Comparison of ENCODE assay signal across 16 cellular contexts in the genomic region with DNA sequence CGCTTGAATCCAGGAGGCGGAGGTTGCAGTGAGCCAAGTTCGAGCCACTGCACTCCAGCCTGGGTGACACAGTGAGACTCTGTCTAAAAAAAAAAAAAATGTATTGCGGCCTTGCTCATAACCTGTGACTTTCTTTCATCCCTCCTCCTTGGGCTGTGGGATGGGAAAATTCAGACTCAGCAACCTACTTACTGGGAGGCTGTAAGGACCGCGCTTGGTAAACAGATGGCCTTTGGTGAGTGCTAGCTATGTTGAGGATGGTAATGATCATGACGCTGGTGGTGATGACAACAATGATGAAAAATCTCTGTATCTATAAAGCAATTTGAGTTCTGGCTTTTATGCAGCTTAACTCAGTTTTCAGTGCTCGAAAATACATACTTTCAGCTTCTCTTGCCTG.
"Had no signal": no experiment of that assay in that cellular context is flagged by ENCODE, and none has a peak within 500 bp of the region (broad histone marks: within the 10 kb centered on the region; RNA-seq: fewer than 3 reads in every experiment).

No MANE protein-coding gene starts in this region.

- H3K4me3 ChIP-seq: lung, ovary, tibial nerve, vagina had no signal

- H3K9me3 ChIP-seq: ovary, tibial nerve, vagina had no signal

- H3K27me3 Mint-ChIP-seq: dendritic cell treated with granulocyte-macrophage colony-stimulating factor and Interleukin-4, amounts not matched to agents 40 ng/mL and 50 ng/mL, for 4 days had no signal

- H3K9me3 Mint-ChIP-seq: dendritic cell treated with granulocyte-macrophage colony-stimulating factor and Interleukin-4, amounts not matched to agents 40 ng/mL and 50 ng/mL, for 4 days; endodermal cell; immature natural killer cell; nephron progenitor cell had no signal

- ATAC-seq: left colon had no signal

- H3K27ac Mint-ChIP-seq: dendritic cell treated with granulocyte-macrophage colony-stimulating factor and Interleukin-4, amounts not matched to agents 40 ng/mL and 50 ng/mL, for 4 days; endodermal cell; nephron progenitor cell had no signal

- H3K27ac ChIP-seq: brain microvascular endothelial cell, ovary, tibial nerve, vagina had no signal

- H3K4me3 Mint-ChIP-seq: dendritic cell treated with granulocyte-macrophage colony-stimulating factor and Interleukin-4, amounts not matched to agents 40 ng/mL and 50 ng/mL, for 4 days; endodermal cell; immature natural killer cell; nephron progenitor cell had no signal

- H3K36me3 ChIP-seq: ovary had no signal

- H3K27me3 ChIP-seq: brain microvascular endothelial cell, ovary, tibial nerve, vagina had no signal

- H3K4me1 Mint-ChIP-seq: endodermal cell, nephron progenitor cell had no signal

- DNase-seq: amygdala; brain microvascular endothelial cell; endodermal cell; erythroblast; glutamatergic neuron; immature natural killer cell; left colon; nephron progenitor cell; ovary; stimulated activated CD4-positive, alpha-beta T cell treated with anti-CD3 and anti-CD28 coated beads, Interleukin-15, amount 100 ng/mL, for 24 hours; stimulated activated CD4-positive, alpha-beta T cell treated with anti-CD3 and anti-CD28 coated beads, Interleukin-4, amount 100 ng/mL, for 24 hours; T-helper 9 cell had no signal

- H3K4me1 ChIP-seq: tibial nerve, vagina had no signal
